ENCODE assay signal across 23 cellular contexts in genomic region chr5:72417333-72418062, GRCh38.
"Had no signal": no experiment of that assay in that cellular context is flagged by ENCODE, and none has a peak within 500 bp of the region (broad histone marks: within the 10 kb centered on the region; RNA-seq: fewer than 3 reads in every experiment).

No MANE protein-coding gene starts in this region.

- H3K4me2 ChIP-seq: hepatocyte had no signal

- DNase-seq: colonic mucosa; effector CD4-positive, alpha-beta T cell; foreskin melanocyte; head of caudate nucleus; kidney; left cardiac atrium; left ventricle myocardium inferior; lower lobe of right lung; midbrain; nephron progenitor cell; spleen; stimulated activated CD4-positive, alpha-beta T cell treated with anti-CD3 and anti-CD28 coated beads, Interleukin-15, amount 100 ng/mL, for 24 hours; stimulated activated CD4-positive, alpha-beta T cell treated with anti-CD3 and anti-CD28 coated beads, Interleukin-1b, Interleukin-23, amount 100 ng/mL, for 48 hours; stimulated activated CD4-positive, alpha-beta T cell treated with anti-CD3 and anti-CD28 coated beads, Interleukin-4, amount 100 ng/mL, for 24 hours; stimulated activated naive B cell treated with anti-CD40 and anti-IgM and Interleukin-4, amounts not matched to agents 10 μg/mL and 1 μg/mL and 100 μg/mL, for 72 hours; thyroid gland had no signal

- H3K4me1 Mint-ChIP-seq: memory B cell; nephron progenitor cell; stimulated activated naive B cell treated with anti-CD40 and anti-IgM and Interleukin-4, amounts not matched to agents 10 μg/mL and 1 μg/mL and 100 μg/mL, for 72 hours had no signal

- H3K9me3 ChIP-seq: colonic mucosa, left ventricle myocardium inferior, lower lobe of right lung, neutrophil, spleen, suprapubic skin, thyroid gland, upper lobe of left lung, vagina had no signal

- H3K27me3 Mint-ChIP-seq: memory B cell; stimulated activated naive B cell treated with anti-CD40 and anti-IgM and Interleukin-4, amounts not matched to agents 10 μg/mL and 1 μg/mL and 100 μg/mL, for 72 hours had no signal

- H3K27me3 ChIP-seq: colonic mucosa, hepatocyte, neutrophil, spleen, suprapubic skin, thyroid gland, upper lobe of left lung, vagina had no signal

- H2AFZ ChIP-seq: hepatocyte had no signal

- H3K4me3 Mint-ChIP-seq: memory B cell; nephron progenitor cell; stimulated activated naive B cell treated with anti-CD40 and anti-IgM and Interleukin-4, amounts not matched to agents 10 μg/mL and 1 μg/mL and 100 μg/mL, for 72 hours had no signal

- ATAC-seq: left cardiac atrium; lower lobe of right lung; sciatic nerve; stimulated activated naive B cell treated with anti-CD40 and anti-IgM and Interleukin-4, amounts not matched to agents 10 μg/mL and 1 μg/mL and 100 μg/mL, for 72 hours had no signal

- H3K9me3 Mint-ChIP-seq: memory B cell; stimulated activated naive B cell treated with anti-CD40 and anti-IgM and Interleukin-4, amounts not matched to agents 10 μg/mL and 1 μg/mL and 100 μg/mL, for 72 hours had no signal

- H3K36me3 ChIP-seq: colonic mucosa, left ventricle myocardium inferior, lower lobe of right lung, neutrophil, spleen, suprapubic skin, thyroid gland, upper lobe of left lung, vagina had no signal

- H3K36me3 Mint-ChIP-seq: memory B cell; stimulated activated naive B cell treated with anti-CD40 and anti-IgM and Interleukin-4, amounts not matched to agents 10 μg/mL and 1 μg/mL and 100 μg/mL, for 72 hours had no signal

- H3K27ac Mint-ChIP-seq: memory B cell; nephron progenitor cell; stimulated activated naive B cell treated with anti-CD40 and anti-IgM and Interleukin-4, amounts not matched to agents 10 μg/mL and 1 μg/mL and 100 μg/mL, for 72 hours had no signal

- H3K4me1 ChIP-seq: colonic mucosa, left ventricle myocardium inferior, lower lobe of right lung, spleen, thyroid gland, upper lobe of left lung, vagina had no signal

- H3K4me3 ChIP-seq: colonic mucosa, hepatocyte, left ventricle myocardium inferior, lower lobe of right lung, spleen, suprapubic skin, thyroid gland, upper lobe of left lung, vagina had no signal

- H3K27ac ChIP-seq: colonic mucosa, hepatocyte, left ventricle myocardium inferior, lower lobe of right lung, neutrophil, spleen, suprapubic skin, thyroid gland, upper lobe of left lung, vagina had no signal
